In the genomic region with DNA sequence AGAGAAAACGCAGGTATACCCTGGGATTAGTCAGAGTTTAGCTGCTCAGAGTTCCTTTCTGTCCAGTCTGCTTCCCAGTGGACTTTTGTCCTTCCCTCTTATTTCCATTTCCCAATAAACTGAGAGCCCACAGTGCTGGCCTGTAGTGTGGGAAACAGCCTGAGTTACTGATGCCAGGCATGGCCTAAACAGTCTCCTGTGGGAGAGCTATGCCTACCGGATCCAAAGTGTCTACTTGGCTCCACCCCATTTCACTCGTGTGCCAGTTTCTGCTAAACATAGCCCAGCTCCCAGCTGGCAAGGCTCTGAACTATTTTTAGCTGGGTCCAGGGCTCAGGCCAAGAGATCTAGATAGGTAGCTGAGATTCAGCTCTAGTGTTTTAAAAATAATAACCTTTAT, we compare ENCODE assay signal across 1 cellular context.
TF ChIP-seq lines count a peak whose summit lies in the region.

No MANE protein-coding gene starts in this region.

TF ChIP-seq in IMR-90, 13 proteins besides CTCF, POLR2A, EP300 and RAD21:
- TF ChIP-seq BHLHE40 (IDR thresholded peaks at IDR 0.05; ENCODE audit: low read depth, low read length) (no peak), RCOR1 (IDR thresholded peaks at IDR 0.05; ENCODE audit: insufficient replicate concordance, low read length) (no peak), SMC3 (IDR thresholded peaks at IDR 0.05; ENCODE audit: low read depth, low read length) (no peak), CEBPB (IDR thresholded peaks at IDR 0.05; ENCODE audit: low read depth, low read length) (no peak), MAZ (IDR thresholded peaks at IDR 0.05; ENCODE audit: borderline replicate concordance, low read depth, low read length) (no peak), MXI1 (IDR thresholded peaks at IDR 0.05; ENCODE audit: borderline replicate concordance, low read depth, low read length) (no peak), FOS (IDR thresholded peaks at IDR 0.05; ENCODE audit: low read depth, low read length) (no peak), NFE2L2 (IDR thresholded peaks at IDR 0.05; ENCODE audit: low read depth, low read length) (no peak), CHD1 (IDR thresholded peaks at IDR 0.05; ENCODE audit: low read depth, low read length) (no peak), MAFK (IDR thresholded peaks at IDR 0.05; ENCODE audit: low read depth, low read length) (no peak), RFX5 (IDR thresholded peaks at IDR 0.05; ENCODE audit: low read depth, low read length) (no peak)
- TF ChIP-seq, protein P1, sequence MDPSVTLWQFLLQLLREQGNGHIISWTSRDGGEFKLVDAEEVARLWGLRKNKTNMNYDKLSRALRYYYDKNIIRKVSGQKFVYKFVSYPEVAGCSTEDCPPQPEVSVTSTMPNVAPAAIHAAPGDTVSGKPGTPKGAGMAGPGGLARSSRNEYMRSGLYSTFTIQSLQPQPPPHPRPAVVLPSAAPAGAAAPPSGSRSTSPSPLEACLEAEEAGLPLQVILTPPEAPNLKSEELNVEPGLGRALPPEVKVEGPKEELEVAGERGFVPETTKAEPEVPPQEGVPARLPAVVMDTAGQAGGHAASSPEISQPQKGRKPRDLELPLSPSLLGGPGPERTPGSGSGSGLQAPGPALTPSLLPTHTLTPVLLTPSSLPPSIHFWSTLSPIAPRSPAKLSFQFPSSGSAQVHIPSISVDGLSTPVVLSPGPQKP (IDR thresholded peaks at IDR 0.05; ENCODE audit: borderline replicate concordance, low read depth, low read length), result no peak
- TF ChIP-seq, protein P2, sequence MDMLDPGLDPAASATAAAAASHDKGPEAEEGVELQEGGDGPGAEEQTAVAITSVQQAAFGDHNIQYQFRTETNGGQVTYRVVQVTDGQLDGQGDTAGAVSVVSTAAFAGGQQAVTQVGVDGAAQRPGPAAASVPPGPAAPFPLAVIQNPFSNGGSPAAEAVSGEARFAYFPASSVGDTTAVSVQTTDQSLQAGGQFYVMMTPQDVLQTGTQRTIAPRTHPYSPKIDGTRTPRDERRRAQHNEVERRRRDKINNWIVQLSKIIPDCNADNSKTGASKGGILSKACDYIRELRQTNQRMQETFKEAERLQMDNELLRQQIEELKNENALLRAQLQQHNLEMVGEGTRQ (IDR thresholded peaks at IDR 0.05; ENCODE audit: low read depth, low read length), result no peak
